In genomic region chr1:45584351-45585109, GRCh38 we compare ENCODE assay signal across 7 cellular contexts. TPM values are rescaled to one million over a fixed set of nuclear protein-coding genes. Genes with fewer than 3 reads are reported as not detected.
A peak's percentile ranks its signal among the peaks of the same experiment; 100 is the strongest.
DNase-seq lines count a peak whose midpoint lies in the region; ATAC-seq and TF ChIP-seq lines count a peak whose summit lies in the region.

No MANE protein-coding gene starts in this region.

- no peaks in the 10 kb centered on the region for H3K36me3 Mint-ChIP-seq in immature natural killer cell

- TF ChIP-seq CTCF in WI38 (IDR thresholded peaks at IDR 0.05; ENCODE audit: low read depth, low read length) (no peak), mammary epithelial cell (conservative IDR thresholded peaks at IDR 0.05 in 1 of 2, IDR thresholded peaks at IDR 0.05 in 1 of 2; ENCODE audit: extremely low read depth in 1 of 2, insufficient read depth in 1 of 2, low read depth in 1 of 2, low read length in 2 of 2) (peak in 1 of 2 donors; percentile 1), smooth muscle cell (IDR thresholded peaks at IDR 0.05; ENCODE audit: borderline replicate concordance, insufficient read depth, poor library complexity, severe bottlenecking) (no peak)

- peak overlapping the region; percentile 96 for H3K9ac ChIP-seq in mammary epithelial cell (ENCODE audit: insufficient read depth, low read length)
- peak overlapping the region; percentile 86 for H3K9ac ChIP-seq in smooth muscle cell (ENCODE audit: low read depth)

- H2AFZ ChIP-seq in mammary epithelial cell (ENCODE audit: low read depth, low read length) (peak overlapping the region; percentile 100), smooth muscle cell (ENCODE audit: low read depth) (peak overlapping the region; percentile 98)

- intact Hi-C loops in mammary epithelial cell (cut with micrococcal nuclease): loop anchor here (1.0 kb wide), 2 partner anchors 102 to 297 kb away; partner anchors contain the start of gene GPBP1L1

- H4K20me1 ChIP-seq in mammary epithelial cell (ENCODE audit: insufficient read depth, low read length) (no peaks in the 10 kb centered on the region), smooth muscle cell (ENCODE audit: low read depth) (peaks cover 48% of the 10 kb centered on the region)

- H3K27me3 ChIP-seq in mammary epithelial cell (ENCODE audit: insufficient read depth, low read length) (no peaks in the 10 kb centered on the region), smooth muscle cell (ENCODE audit: low read depth) (no peaks in the 10 kb centered on the region)

- H3K27ac ChIP-seq in mammary epithelial cell (ENCODE audit: insufficient read depth, low read depth, low read length) (peak overlapping the region; percentile 89), smooth muscle cell (ENCODE audit: low read depth) (peak overlapping the region; percentile 91)

- no peak for TF ChIP-seq POLR2A in GM18505 (IDR thresholded peaks at IDR 0.05; ENCODE audit: borderline replicate concordance, extremely low read depth, insufficient read depth, insufficient read length)

- H3K4me1 ChIP-seq in mammary epithelial cell (ENCODE audit: insufficient read depth, low read length) (peaks cover 14% of the 10 kb centered on the region), smooth muscle cell (ENCODE audit: low read depth) (peaks cover 14% of the 10 kb centered on the region)

- H3K4me3 Mint-ChIP-seq in immature natural killer cell: peak overlapping the region; percentile 94 to 100 (median 98)

- 3% methylated on average over 13 of the region's 59 CpGs for WGBS in mammary epithelial cell (ENCODE audit: low coverage, missing lambda C conversion rate)
- 2% methylated on average over 39 of the region's 59 CpGs for WGBS in smooth muscle cell (ENCODE audit: low lambda C conversion rate)

- dilution Hi-C loops in mammary epithelial cell (cut with HindIII; ENCODE audit: low sequenced_read_pairs): no loop called here

- CTCF ChIA-PET in mammary epithelial cell (lab: Charles Lee; ENCODE audit: low non-redundant PET): interaction anchor here (0.7 kb wide), 1 partner anchor 36 kb away, joined by 4 read pairs; no protein-coding TSS in a partner anchor

- H3K9me3 Mint-ChIP-seq in immature natural killer cell: no peaks in the 10 kb centered on the region

- peak overlapping the region; percentile 86 for H3K4me2 ChIP-seq in mammary epithelial cell (ENCODE audit: insufficient read depth, low read depth, low read length)
- H3K4me2 ChIP-seq in smooth muscle cell: peak overlapping the region; percentile 88

- H3K4me3 ChIP-seq in WI38 (ENCODE audit: low read depth, low read length) (peak overlapping the region; percentile 80), mammary epithelial cell (replicated peaks in 1 of 3; ENCODE audit: insufficient read depth in 1 of 3, low read depth in 2 of 3, low read length in 3 of 3) (peak overlapping the region; percentile 45 to 97 (median 69)), smooth muscle cell (peak overlapping the region; percentile 72)

- peaks cover 32 to 36% of the 10 kb centered on the region in 2 donors for H3K4me1 Mint-ChIP-seq in immature natural killer cell

- H3K9me3 ChIP-seq in mammary epithelial cell (replicated peaks; ENCODE audit: insufficient read depth, low read length) (no peaks in the 10 kb centered on the region), smooth muscle cell (replicated peaks; ENCODE audit: low read depth) (no peaks in the 10 kb centered on the region)

- ATAC-seq in GM18505 (IDR thresholded peaks at IDR 0.05; ENCODE audit: unreplicated experiment): peak; percentile 37
- ATAC-seq in HG03108 (IDR thresholded peaks at IDR 0.05; ENCODE audit: unreplicated experiment): peak; percentile 24

- peak; percentile 96 for DNase-seq in NCI-H2227 (lab: John Stamatoyannopoulos, UW; ENCODE audit: unreplicated experiment)
- DNase-seq in mammary epithelial cell: peak; percentile 86
- peak; percentile 84 to 88 (median 87) for DNase-seq in immature natural killer cell
- peak; percentile 77 for DNase-seq in smooth muscle cell (lab: John Stamatoyannopoulos, UW; ENCODE audit: unreplicated experiment)

- H3K36me3 ChIP-seq in mammary epithelial cell (ENCODE audit: insufficient read depth, low read length) (no peaks in the 10 kb centered on the region), smooth muscle cell (ENCODE audit: low read depth) (no peaks in the 10 kb centered on the region)

- H3K79me2 ChIP-seq in mammary epithelial cell (ENCODE audit: insufficient read depth, low read length): peaks cover 55% of the 10 kb centered on the region
- H3K79me2 ChIP-seq in smooth muscle cell (ENCODE audit: low read depth): peaks cover 48% of the 10 kb centered on the region

- peak overlapping the region; percentile 97 to 99 (median 98) for H3K27ac Mint-ChIP-seq in immature natural killer cell

- no TSS peak for BruUV-seq in mammary epithelial cell (replicated peaks; lab: Mats Ljungman, UMichigan)

- peaks cover 7 to 16% (median 11%) of the 10 kb centered on the region in 3 donors for H3K27me3 Mint-ChIP-seq in immature natural killer cell (ENCODE audit: low read depth in 3 of 3)

- H3F3A ChIP-seq in smooth muscle cell (ENCODE audit: low read depth): no peaks in the 10 kb centered on the region

- in situ Hi-C loops in mammary epithelial cell (cut with MboI; ENCODE audit: low sequenced_read_pairs in 2 of 2): no loop called here

RNA-seq across cellular contexts. Expression of gene NASP, which starts 0.7 kb away (rescaled TPM):
- total RNA-seq in mammary epithelial cell (10 to 100 TPM; 17.2 to 82.2 TPM), smooth muscle cell (40.4 and 83.0 TPM in 2 replicates)
- polyA plus RNA-seq in mammary epithelial cell (84.7 TPM), immature natural killer cell (10 to 100 TPM; 33.7 to 78.0 (median 67.9) TPM), smooth muscle cell (44.9 and 64.2 TPM in 2 replicates)
- polyA minus RNA-seq in mammary epithelial cell: 39.5 TPM

RNA-seq across cellular contexts. Expression of gene AKR1A1, which starts 33.9 kb away (rescaled TPM):
- total RNA-seq in mammary epithelial cell (10 to 100 TPM; 58.7 to 79.7 TPM), smooth muscle cell (64.1 and 91.4 TPM in 2 replicates)
- polyA plus RNA-seq in mammary epithelial cell (118 TPM), immature natural killer cell (100 to 1,000 TPM in 1 of 3 donors, 10 to 100 TPM in 2; 89.1 to 133 (median 94.6) TPM), smooth muscle cell (135 and 148 TPM in 2 replicates)
- polyA minus RNA-seq in mammary epithelial cell: 105 TPM

RNA-seq across cellular contexts. Expression of gene CCDC17, which starts 39.3 kb away (rescaled TPM):
- total RNA-seq in mammary epithelial cell (1 to 10 TPM; 1.8 to 2.7 TPM), smooth muscle cell (0.81 and 2.5 TPM in 2 replicates)
- polyA plus RNA-seq in mammary epithelial cell (0.17 TPM), immature natural killer cell (under 1 TPM in 1 of 3 donors, not detected in 2; 0.47 TPM), smooth muscle cell (0.64 and 1.6 TPM in 2 replicates)
- 2.5 TPM for polyA minus RNA-seq in mammary epithelial cell

Comparison
In these comparisons a context has a peak if more than half of its experiments do, and no peak if none do; other contexts are left out.
1. Peak in every context shown above with its lines: DNase-seq, ATAC-seq, H3K4me3 ChIP-seq and H3K27ac ChIP-seq.